In genomic region chr13:27264181-27264580, GRCh38 we compare ENCODE assay signal across 9 cellular contexts. TPM values are rescaled to one million over a fixed set of nuclear protein-coding genes. Genes with fewer than 3 reads are reported as not detected.
DNase-seq lines count a peak whose midpoint lies in the region; ATAC-seq and TF ChIP-seq lines count a peak whose summit lies in the region.
"Had no signal": no experiment of that assay in that cellular context is flagged by ENCODE, and none has a peak within 500 bp of the region (broad histone marks: within the 10 kb centered on the region; RNA-seq: fewer than 3 reads in every experiment).

No MANE protein-coding gene starts in this region.

- H4K20me1 ChIP-seq in neural progenitor cell (ENCODE audit: low read depth) = peaks cover 13% of the 10 kb centered on the region

- no peaks in the 10 kb centered on the region for H3K4me1 ChIP-seq in neural progenitor cell

- peaks cover 18% of the 10 kb centered on the region for H3K4me1 Mint-ChIP-seq in neural progenitor cell

- H3K27ac Mint-ChIP-seq in neural progenitor cell = peak overlapping the region; percentile 94

- ATAC-seq in HG03439 (IDR thresholded peaks at IDR 0.05; ENCODE audit: unreplicated experiment) = no peak
- no peak for ATAC-seq in GM18498 (IDR thresholded peaks at IDR 0.05; ENCODE audit: unreplicated experiment)

- no peaks in the 10 kb centered on the region for H3K9me3 Mint-ChIP-seq in neural progenitor cell

- H3K4me3 Mint-ChIP-seq in neural progenitor cell = peak overlapping the region; percentile 1

- no peak overlapping the region for H3K9ac ChIP-seq in neural progenitor cell

- peaks cover 5% of the 10 kb centered on the region for H3K36me3 Mint-ChIP-seq in neural progenitor cell

- no peak overlapping the region for H2AFZ ChIP-seq in neural progenitor cell (replicated peaks)

- peaks cover 24% of the 10 kb centered on the region for H3F3A ChIP-seq in neural progenitor cell (ENCODE audit: low read depth)

- H3K36me3 ChIP-seq in neural progenitor cell = no peaks in the 10 kb centered on the region

- H3K4me2 ChIP-seq in neural progenitor cell = no peak overlapping the region

- H3K4me3 ChIP-seq in epithelial cell of esophagus (ENCODE audit: low read length) (no peak overlapping the region), neural progenitor cell (no peak overlapping the region)

- H3K9me3 ChIP-seq in neural progenitor cell (ENCODE audit: low read depth) = no peaks in the 10 kb centered on the region

- peaks cover 4% of the 10 kb centered on the region for H3K27me3 Mint-ChIP-seq in neural progenitor cell (ENCODE audit: insufficient read depth, low read depth)

- TF ChIP-seq CTCF in epithelial cell of esophagus (IDR thresholded peaks at IDR 0.05; ENCODE audit: insufficient read depth, low read depth, low read length, missing control alignments) (no peak), neural progenitor cell (IDR thresholded peaks at IDR 0.05) (no peak)

- DNase-seq in DMS153 (lab: John Stamatoyannopoulos, UW) (peak; percentile 66), NCI-H2171 treated with DMSO at 0.1 percent for 48 hours (lab: John Stamatoyannopoulos, UW) (peak; percentile 77), epithelial cell of esophagus (ENCODE audit: low read depth) (peak; percentile 24), neural progenitor cell (ENCODE audit: low spot score) (no peak), NCI-H1105 treated with DMSO at 0.1 percent for 48 hours (lab: John Stamatoyannopoulos, UW) (no peak), GM19240 (ENCODE audit: insufficient read length, low spot score) (no peak)

- H3K27ac ChIP-seq in neural progenitor cell = no peak overlapping the region
- H3K27ac ChIP-seq: RWPE1 had no signal

- H3K27me3 ChIP-seq in neural progenitor cell = peaks cover 5% of the 10 kb centered on the region

- H3K79me2 ChIP-seq in neural progenitor cell (ENCODE audit: low read depth) = peaks cover under 1% of the 10 kb centered on the region

RNA-seq across cellular contexts. Expression of gene RASL11A, which starts 6.4 kb away (rescaled TPM):
- total RNA-seq in neural progenitor cell (ENCODE audit: low replicate concordance) = 0.77 TPM in 1 of 2 replicates, not detected in the other

RNA-seq across cellular contexts. Expression of gene RPL21, which starts 12.8 kb away (rescaled TPM):
- total RNA-seq in neural progenitor cell (ENCODE audit: low replicate concordance) = 1,463 and 2,072 TPM in 2 replicates

Comparison
In these comparisons a context has a peak if more than half of its experiments do, and no peak if none do; other contexts are left out.
1. DNase-seq: peak in DMS153 (single experiment), NCI-H2171 treated with DMSO at 0.1 percent for 48 hours (single experiment) and epithelial cell of esophagus (single experiment); none in neural progenitor cell (single experiment), NCI-H1105 treated with DMSO at 0.1 percent for 48 hours (single experiment) and GM19240 (single experiment).